ENCODE assay signal across 13 cellular contexts in the genomic region with DNA sequence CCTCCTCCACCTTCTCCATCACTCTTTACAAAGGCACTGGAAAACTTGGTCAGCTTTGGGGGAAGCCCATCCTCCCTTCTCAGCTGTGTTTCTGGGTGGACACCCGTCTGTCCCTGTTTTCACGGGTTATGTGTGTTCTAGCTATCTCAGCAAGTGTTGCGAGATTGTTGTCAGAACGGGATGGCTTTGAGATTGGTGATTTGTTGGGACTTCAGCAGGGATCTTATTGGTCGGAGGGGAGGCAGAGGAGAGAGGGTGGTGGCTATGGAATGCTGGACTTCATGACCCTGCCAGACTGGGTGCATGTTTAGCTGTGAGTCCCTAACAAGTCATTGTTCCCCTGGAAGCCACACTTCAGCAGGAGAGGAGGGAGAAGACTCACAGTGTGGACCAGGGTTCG. TPM values are rescaled to one million over a fixed set of nuclear protein-coding genes. Genes with fewer than 3 reads are reported as not detected.
DNase-seq lines count a peak whose midpoint lies in the region; ATAC-seq, FAIRE-seq and TF ChIP-seq lines count a peak whose summit lies in the region.
"Had no signal": no experiment of that assay in that cellular context is flagged by ENCODE, and none has a peak within 500 bp of the region (broad histone marks: within the 10 kb centered on the region; RNA-seq: fewer than 3 reads in every experiment).

No MANE protein-coding gene starts in this region.

- FAIRE-seq in kidney (lab: Jason Lieb, UNC) (no peak), RCC 7860 (lab: Jason Lieb, UNC) (no peak)
- FAIRE-seq: islet of Langerhans had no signal

- peak overlapping the region; percentile 99 for H3K4me3 Mint-ChIP-seq in activated naive CD8-positive, alpha-beta T cell

- intact Hi-C loops in left ventricle myocardium superior (cut with micrococcal nuclease) (no loop called here), kidney (cut with DNase I) (no loop called here), tibial artery (cut with DNase I; ENCODE audit: low total_unique reads) (loop anchor here (5.0 kb wide), 1 partner anchor 242 kb away; no protein-coding TSS in a partner anchor)

- TF ChIP-seq CTCF in cardiac muscle cell (IDR thresholded peaks at IDR 0.05; ENCODE audit: low read depth, low read length) = no peak
- TF ChIP-seq CTCF in kidney (IDR thresholded peaks at IDR 0.05; ENCODE audit: borderline replicate concordance, extremely low read depth, insufficient read depth) = no peak
- TF ChIP-seq CTCF in tibial artery (IDR thresholded peaks at IDR 0.05) = no peak

- peak overlapping the region; percentile 100 for H3K27ac Mint-ChIP-seq in activated naive CD8-positive, alpha-beta T cell

- no peaks in the 10 kb centered on the region for H3K9me3 Mint-ChIP-seq in activated naive CD8-positive, alpha-beta T cell (ENCODE audit: low read depth)

- no peaks in the 10 kb centered on the region for H3K36me3 Mint-ChIP-seq in activated naive CD8-positive, alpha-beta T cell

- H3K27me3 Mint-ChIP-seq in activated naive CD8-positive, alpha-beta T cell = no peaks in the 10 kb centered on the region

- H3K4me1 ChIP-seq in cardiac muscle cell (ENCODE audit: low read depth) (no peaks in the 10 kb centered on the region), kidney (ENCODE audit: control insufficient read depth in 1 of 2, insufficient read depth in 1 of 2, low read depth in 1 of 2, low read length in 2 of 2) (peaks cover 6 to 11% of the 10 kb centered on the region in 2 donors), tibial artery (peaks cover 0 to 31% (median 22%) of the 10 kb centered on the region in 4 donors)
- H3K4me1 ChIP-seq: BE2C had no signal

- H3K27me3 ChIP-seq in cardiac muscle cell = no peaks in the 10 kb centered on the region
- H3K27me3 ChIP-seq in tibial artery = no peaks in the 10 kb centered on the region
- H3K27me3 ChIP-seq: BE2C, MG63 had no signal

- H3K27ac ChIP-seq in cardiac muscle cell = peak overlapping the region; percentile 78
- H3K27ac ChIP-seq in kidney (ENCODE audit: low read depth in 2 of 2, low read length in 2 of 2) = no peak overlapping the region
- H3K27ac ChIP-seq in tibial artery = peak overlapping the region; percentile 95 to 99

- no peak overlapping the region for H3K9ac ChIP-seq in kidney (ENCODE audit: low read length in 2 of 2)

- DNase-seq in cardiac muscle cell (ENCODE audit: low read depth in 1 of 2, low spot score in 1 of 2) (no peak), left ventricle myocardium superior (no peak), kidney (peak; percentile 7), tibial artery (no peak), NCI-H1105 treated with DMSO at 0.1 percent for 48 hours (lab: John Stamatoyannopoulos, UW) (no peak), RCC 7860 (ENCODE audit: low spot score) (no peak)
- DNase-seq: BE2C, H7, MG63, NCI-H526 had no signal

- H3K9me3 ChIP-seq in cardiac muscle cell (ENCODE audit: low read depth) (no peaks in the 10 kb centered on the region), kidney (ENCODE audit: control insufficient read depth in 1 of 2, low read length in 2 of 2) (no peaks in the 10 kb centered on the region), tibial artery (no peaks in the 10 kb centered on the region)
- H3K9me3 ChIP-seq: BE2C, MG63 had no signal

- H3K4me1 Mint-ChIP-seq in activated naive CD8-positive, alpha-beta T cell (ENCODE audit: low read depth) = peaks cover 16% of the 10 kb centered on the region

- H3K4me3 ChIP-seq in cardiac muscle cell (no peak overlapping the region), kidney (ENCODE audit: low read length in 2 of 2) (no peak overlapping the region), tibial artery (no peak overlapping the region)

- ATAC-seq in left ventricle myocardium superior (no peak), GM21825 (IDR thresholded peaks at IDR 0.05; ENCODE audit: unreplicated experiment) (no peak)

- H3K36me3 ChIP-seq in cardiac muscle cell = peaks cover 35% of the 10 kb centered on the region
- peaks cover 22 to 32% of the 10 kb centered on the region in 2 donors for H3K36me3 ChIP-seq in kidney (ENCODE audit: control insufficient read depth in 1 of 2, insufficient read depth in 2 of 2, low read length in 2 of 2)
- H3K36me3 ChIP-seq in tibial artery = peaks cover 35 to 41% (median 38%) of the 10 kb centered on the region in 3 donors

RNA-seq across cellular contexts. Expression of gene USP5, which starts 2.1 kb away (rescaled TPM):
- total RNA-seq in cardiac muscle cell (145 and 150 TPM in 2 replicates), left ventricle myocardium superior (66.2 TPM), kidney (75.5 TPM)
- polyA plus RNA-seq in cardiac muscle cell (156 TPM in 2 replicates), kidney (ENCODE audit: insufficient read depth, low read depth, low replicate concordance) (52.3 TPM)

RNA-seq across cellular contexts. Expression of gene CDCA3, which starts 3.0 kb away (rescaled TPM):
- total RNA-seq in cardiac muscle cell (11.5 and 42.8 TPM in 2 replicates), left ventricle myocardium superior (0.32 TPM), kidney (1.3 TPM)
- polyA plus RNA-seq in cardiac muscle cell (10.4 and 84.9 TPM in 2 replicates), kidney (ENCODE audit: insufficient read depth, low read depth, low replicate concordance) (2.1 TPM)

RNA-seq across cellular contexts. Expression of gene TPI1, which starts 13.3 kb away (rescaled TPM):
- total RNA-seq in cardiac muscle cell = 1,963 and 2,650 TPM in 2 replicates
- polyA plus RNA-seq in cardiac muscle cell = 3,554 and 4,448 TPM in 2 replicates
- 855 TPM for total RNA-seq in left ventricle myocardium superior
- total RNA-seq in kidney = 437 TPM
- 1,220 TPM for polyA plus RNA-seq in kidney (ENCODE audit: insufficient read depth, low read depth, low replicate concordance)

RNA-seq across cellular contexts. Expression of gene GNB3, which starts 13.3 kb away (rescaled TPM):
- total RNA-seq in cardiac muscle cell (3.0 and 5.2 TPM in 2 replicates), left ventricle myocardium superior (5.4 TPM), kidney (2.6 TPM)
- polyA plus RNA-seq in cardiac muscle cell (1.7 and 2.1 TPM in 2 replicates), kidney (ENCODE audit: insufficient read depth, low read depth, low replicate concordance) (1.4 TPM)

RNA-seq across cellular contexts. Expression of gene SPSB2, which starts 19.1 kb away (rescaled TPM):
- 11.6 and 12.3 TPM in 2 replicates for total RNA-seq in cardiac muscle cell
- 13.5 and 15.6 TPM in 2 replicates for polyA plus RNA-seq in cardiac muscle cell
- 2.2 TPM for total RNA-seq in left ventricle myocardium superior
- 19.0 TPM for total RNA-seq in kidney
- 21.3 TPM for polyA plus RNA-seq in kidney (ENCODE audit: insufficient read depth, low read depth, low replicate concordance)

Comparison
In these comparisons a context has a peak if more than half of its experiments do, and no peak if none do; other contexts are left out.
1. H3K27ac ChIP-seq: peak in cardiac muscle cell (single experiment) and tibial artery (2 of 2); none in kidney (0 of 2).